In genomic region chr22:38317995-38318715, GRCh38 we compare ENCODE assay signal across 1 cellular context.
A peak's percentile ranks its signal among the peaks of the same experiment; 100 is the strongest.
TF ChIP-seq lines count a peak whose summit lies in the region.

No MANE protein-coding gene starts in this region.

TF ChIP-seq in HepG2, 621 proteins besides CTCF, POLR2A, EP300 and RAD21 (continued from another document and continues in another):
- TF ChIP-seq PHF5A (CRISPR knock-in tag; IDR thresholded peaks at IDR 0.05; ENCODE audit: low read depth, unreplicated experiment) (no peak), IRF2 (CRISPR knock-in tag; IDR thresholded peaks at IDR 0.05) (peak; percentile 33; the same call in 1 of the 2 replicates), HNRNPUL1 (IDR thresholded peaks at IDR 0.05; ENCODE audit: low read depth, low read length) (no peak), ZBTB33 (CRISPR knock-in tag; IDR thresholded peaks at IDR 0.05) (no peak), HINFP (CRISPR knock-in tag; IDR thresholded peaks at IDR 0.05; ENCODE audit: low read depth) (no peak), ADNP (CRISPR knock-in tag; IDR thresholded peaks at IDR 0.05) (0 out of 2 replicates have a peak, but pooled peaks have one; percentile 22), SAFB2 (CRISPR knock-in tag; IDR thresholded peaks at IDR 0.05; ENCODE audit: borderline replicate concordance, low read depth) (no peak), ARNTL (CRISPR knock-in tag; IDR thresholded peaks at IDR 0.05) (no peak), ZSCAN21 (CRISPR knock-in tag; IDR thresholded peaks at IDR 0.05; ENCODE audit: borderline replicate concordance) (peak; percentile 47; the same call in 1 of the 2 replicates), ATF2 (CRISPR knock-in tag; IDR thresholded peaks at IDR 0.05) (no peak; the same call in 1 of the 2 replicates), ZNF362 (CRISPR knock-in tag; IDR thresholded peaks at IDR 0.05; ENCODE audit: borderline replicate concordance) (no peak), PAX8 (CRISPR knock-in tag; IDR thresholded peaks at IDR 0.05; ENCODE audit: borderline replicate concordance) (no peak), TBP (CRISPR knock-in tag; IDR thresholded peaks at IDR 0.05) (no peak), AKAP8 (CRISPR knock-in tag; IDR thresholded peaks at IDR 0.05) (no peak), ZSCAN20 (CRISPR knock-in tag; IDR thresholded peaks at IDR 0.05; ENCODE audit: borderline replicate concordance) (0 out of 2 replicates have a peak, but pooled peaks have one; percentile 52), RFX3 (CRISPR knock-in tag; IDR thresholded peaks at IDR 0.05) (no peak), ELK4 (CRISPR knock-in tag; IDR thresholded peaks at IDR 0.05; ENCODE audit: borderline replicate concordance) (no peak), KDM6A (CRISPR knock-in tag; IDR thresholded peaks at IDR 0.05; ENCODE audit: low read depth) (no peak), MIER2 (CRISPR knock-in tag; IDR thresholded peaks at IDR 0.05) (no peak), ZNF160 (CRISPR knock-in tag; IDR thresholded peaks at IDR 0.05) (no peak), ZMYM3 (CRISPR knock-in tag; IDR thresholded peaks at IDR 0.05) (peak; percentile 51; the same call in 1 of the 2 replicates), ETV5 (CRISPR knock-in tag; IDR thresholded peaks at IDR 0.05; ENCODE audit: borderline replicate concordance) (peak; percentile 87; the same call in 1 of the 2 replicates), DMTF1 (CRISPR knock-in tag; IDR thresholded peaks at IDR 0.05) (no peak), RFXANK (CRISPR knock-in tag; IDR thresholded peaks at IDR 0.05) (no peak), ZBTB39 (CRISPR knock-in tag; IDR thresholded peaks at IDR 0.05) (0 out of 2 replicates have a peak, but pooled peaks have one; percentile 15), SMARCC2 (IDR thresholded peaks at IDR 0.05) (no peak), ZNF496 (CRISPR knock-in tag; IDR thresholded peaks at IDR 0.05; ENCODE audit: insufficient replicate concordance) (no peak), ZNF775 (CRISPR knock-in tag; IDR thresholded peaks at IDR 0.05; ENCODE audit: borderline replicate concordance) (no peak), TP53 (CRISPR knock-in tag; conservative IDR thresholded peaks at IDR 0.05) (no peak), ZNF558 (CRISPR knock-in tag; IDR thresholded peaks at IDR 0.05; ENCODE audit: borderline replicate concordance) (no peak), TEAD3 (CRISPR knock-in tag; optimal IDR thresholded peaks at IDR 0.05; ENCODE audit: borderline replicate concordance) (peak; percentile 64), NFIC (IDR thresholded peaks at IDR 0.05; ENCODE audit: low read length) (0 out of 2 replicates have a peak, but pooled peaks have one; percentile 17), TFE3 (CRISPR knock-in tag; IDR thresholded peaks at IDR 0.05) (peak; percentile 38; the same call in 1 of the 2 replicates), ZNF616 (CRISPR knock-in tag; IDR thresholded peaks at IDR 0.05; ENCODE audit: low read depth) (no peak)
- TF ChIP-seq, protein P1, sequence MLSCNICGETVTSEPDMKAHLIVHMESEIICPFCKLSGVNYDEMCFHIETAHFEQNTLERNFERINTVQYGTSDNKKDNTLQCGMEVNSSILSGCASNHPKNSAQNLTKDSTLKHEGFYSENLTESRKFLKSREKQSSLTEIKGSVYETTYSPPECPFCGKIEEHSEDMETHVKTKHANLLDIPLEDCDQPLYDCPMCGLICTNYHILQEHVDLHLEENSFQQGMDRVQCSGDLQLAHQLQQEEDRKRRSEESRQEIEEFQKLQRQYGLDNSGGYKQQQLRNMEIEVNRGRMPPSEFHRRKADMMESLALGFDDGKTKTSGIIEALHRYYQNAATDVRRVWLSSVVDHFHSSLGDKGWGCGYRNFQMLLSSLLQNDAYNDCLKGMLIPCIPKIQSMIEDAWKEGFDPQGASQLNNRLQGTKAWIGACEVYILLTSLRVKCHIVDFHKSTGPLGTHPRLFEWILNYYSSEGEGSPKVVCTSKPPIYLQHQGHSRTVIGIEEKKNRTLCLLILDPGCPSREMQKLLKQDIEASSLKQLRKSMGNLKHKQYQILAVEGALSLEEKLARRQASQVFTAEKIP (CRISPR knock-in tag; IDR thresholded peaks at IDR 0.05; ENCODE audit: borderline replicate concordance), result no peak
- TF ChIP-seq, protein P2, sequence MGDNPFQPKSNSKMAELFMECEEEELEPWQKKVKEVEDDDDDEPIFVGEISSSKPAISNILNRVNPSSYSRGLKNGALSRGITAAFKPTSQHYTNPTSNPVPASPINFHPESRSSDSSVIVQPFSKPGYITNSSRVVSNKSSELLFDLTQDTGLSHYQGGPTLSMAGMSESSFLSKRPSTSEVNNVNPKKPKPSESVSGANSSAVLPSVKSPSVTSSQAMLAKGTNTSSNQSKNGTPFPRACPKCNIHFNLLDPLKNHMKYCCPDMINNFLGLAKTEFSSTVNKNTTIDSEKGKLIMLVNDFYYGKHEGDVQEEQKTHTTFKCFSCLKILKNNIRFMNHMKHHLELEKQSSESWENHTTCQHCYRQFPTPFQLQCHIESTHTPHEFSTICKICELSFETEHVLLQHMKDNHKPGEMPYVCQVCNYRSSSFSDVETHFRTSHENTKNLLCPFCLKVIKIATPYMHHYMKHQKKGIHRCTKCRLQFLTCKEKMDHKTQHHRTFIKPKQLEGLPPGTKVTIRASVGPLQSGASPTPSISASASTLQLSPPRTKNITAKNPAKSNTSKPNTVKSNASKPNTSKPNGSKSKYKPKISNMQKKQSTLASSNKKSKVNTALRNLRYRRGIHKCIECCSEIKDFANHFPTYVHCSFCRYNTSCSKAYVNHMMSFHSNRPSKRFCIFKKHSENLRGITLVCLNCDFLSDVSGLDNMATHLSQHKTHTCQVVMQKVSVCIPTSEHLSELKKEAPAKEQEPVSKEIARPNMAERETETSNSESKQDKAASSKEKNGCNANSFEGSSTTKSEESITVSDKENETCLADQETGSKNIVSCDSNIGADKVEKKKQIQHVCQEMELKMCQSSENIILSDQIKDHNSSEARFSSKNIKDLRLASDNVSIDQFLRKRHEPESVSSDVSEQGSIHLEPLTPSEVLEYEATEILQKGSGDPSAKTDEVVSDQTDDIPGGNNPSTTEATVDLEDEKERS (CRISPR knock-in tag; IDR thresholded peaks at IDR 0.05), result 0 out of 2 replicates have a peak, but pooled peaks have one; percentile 18
- TF ChIP-seq, protein P3, sequence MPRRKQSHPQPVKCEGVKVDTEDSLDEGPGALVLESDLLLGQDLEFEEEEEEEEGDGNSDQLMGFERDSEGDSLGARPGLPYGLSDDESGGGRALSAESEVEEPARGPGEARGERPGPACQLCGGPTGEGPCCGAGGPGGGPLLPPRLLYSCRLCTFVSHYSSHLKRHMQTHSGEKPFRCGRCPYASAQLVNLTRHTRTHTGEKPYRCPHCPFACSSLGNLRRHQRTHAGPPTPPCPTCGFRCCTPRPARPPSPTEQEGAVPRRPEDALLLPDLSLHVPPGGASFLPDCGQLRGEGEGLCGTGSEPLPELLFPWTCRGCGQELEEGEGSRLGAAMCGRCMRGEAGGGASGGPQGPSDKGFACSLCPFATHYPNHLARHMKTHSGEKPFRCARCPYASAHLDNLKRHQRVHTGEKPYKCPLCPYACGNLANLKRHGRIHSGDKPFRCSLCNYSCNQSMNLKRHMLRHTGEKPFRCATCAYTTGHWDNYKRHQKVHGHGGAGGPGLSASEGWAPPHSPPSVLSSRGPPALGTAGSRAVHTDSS (CRISPR knock-in tag; conservative IDR thresholded peaks at IDR 0.05), result no peak
- TF ChIP-seq, protein P4, sequence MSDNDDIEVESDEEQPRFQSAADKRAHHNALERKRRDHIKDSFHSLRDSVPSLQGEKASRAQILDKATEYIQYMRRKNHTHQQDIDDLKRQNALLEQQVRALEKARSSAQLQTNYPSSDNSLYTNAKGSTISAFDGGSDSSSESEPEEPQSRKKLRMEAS (IDR thresholded peaks at IDR 0.05), result peak; percentile 93
